9 cellular contexts compared by ENCODE assay signal in genomic region chr12:25322918-25323773, GRCh38.
A peak's percentile ranks its signal among the peaks of the same experiment; 100 is the strongest.
DNase-seq lines count a peak whose midpoint lies in the region; ATAC-seq and TF ChIP-seq lines count a peak whose summit lies in the region.
"Had no signal": no experiment of that assay in that cellular context is flagged by ENCODE, and none has a peak within 500 bp of the region (broad histone marks: within the 10 kb centered on the region; RNA-seq: fewer than 3 reads in every experiment).

No MANE protein-coding gene starts in this region.

- no TSS peak for BruUV-seq in PC-9 (replicated peaks; lab: Mats Ljungman, UMichigan)

- H3K36me3 ChIP-seq in DOHH2 (ENCODE audit: control insufficient read depth, low read length), result no peaks in the 10 kb centered on the region
- H3K36me3 ChIP-seq in Loucy (ENCODE audit: insufficient read depth, low read length), result no peaks in the 10 kb centered on the region
- no peaks in the 10 kb centered on the region for H3K36me3 ChIP-seq in PC-9 (ENCODE audit: low read depth)

- H3K9me3 ChIP-seq in DOHH2 (ENCODE audit: control insufficient read depth, insufficient read depth, low read length) (no peaks in the 10 kb centered on the region), Loucy (ENCODE audit: insufficient read depth, low read depth, low read length) (no peaks in the 10 kb centered on the region), PC-9 (ENCODE audit: insufficient read depth, low read depth) (no peaks in the 10 kb centered on the region)

- H3K79me2 ChIP-seq in DOHH2 (ENCODE audit: control insufficient read depth, low read length) (no peaks in the 10 kb centered on the region), Loucy (ENCODE audit: insufficient read depth, low read length) (no peaks in the 10 kb centered on the region), PC-9 (ENCODE audit: low read depth) (no peaks in the 10 kb centered on the region)

- H3F3A ChIP-seq in DOHH2 (ENCODE audit: control insufficient read depth, insufficient read depth) (no peaks in the 10 kb centered on the region), Loucy (ENCODE audit: low read depth) (no peaks in the 10 kb centered on the region), PC-9 (ENCODE audit: insufficient read depth, low read depth) (no peaks in the 10 kb centered on the region)

- H3K9ac ChIP-seq in Loucy (ENCODE audit: low read depth, low read length, poor library complexity, severe bottlenecking), result peak overlapping the region; percentile 14

- CTCF ChIA-PET in PC-9 (lab: Charles Lee), result no interaction called here

- in situ Hi-C loops in astrocyte of the cerebellum (cut with HindIII; ENCODE audit: low sequenced_read_pairs), result no loop called here

- POLR2A ChIA-PET in naive thymus-derived CD8-positive, alpha-beta T cell (lab: Charles Lee), result interaction anchor here (0.8 to 3.1 kb wide), 4 partner anchors 23 to 72 kb away, joined by 3 to 15 read pairs (median 4); partner anchors contain the start of gene KRAS
- POLR2A ChIA-PET in PC-9 (lab: Charles Lee; ENCODE audit: unreplicated experiment), result no interaction called here

- DNase-seq in astrocyte of the cerebellum (ENCODE audit: low read depth) (peak; percentile 55), NCI-H1930 (lab: John Stamatoyannopoulos, UW) (no peak), PC-9 (no peak), NK-92 (lab: John Stamatoyannopoulos, UW; ENCODE audit: unreplicated experiment) (no peak)
- DNase-seq in naive thymus-derived CD8-positive, alpha-beta T cell, result peak in 1 of 10 donors; percentile 5
- DNase-seq in stimulated activated CD4-positive, alpha-beta T cell treated with anti-CD3 and anti-CD28 coated beads, Interleukin-4, amount 100 ng/mL, for 1 hour, result no peak
- DNase-seq: GF-D8 had no signal

- peaks cover 26 to 54% (median 45%) of the 10 kb centered on the region in 4 donors for H3K4me1 Mint-ChIP-seq in naive thymus-derived CD8-positive, alpha-beta T cell

- H4K20me1 ChIP-seq in DOHH2 (ENCODE audit: control insufficient read depth, insufficient read depth, low read depth, low read length) (no peaks in the 10 kb centered on the region), Loucy (ENCODE audit: insufficient read depth, low read length, poor library complexity, severe bottlenecking) (no peaks in the 10 kb centered on the region), PC-9 (ENCODE audit: insufficient read depth) (no peaks in the 10 kb centered on the region)

- peak; percentile 48 to 64 for ATAC-seq in naive thymus-derived CD8-positive, alpha-beta T cell

- peak overlapping the region; percentile 67 to 94 (median 83) for H3K4me3 Mint-ChIP-seq in naive thymus-derived CD8-positive, alpha-beta T cell

- H3K27ac ChIP-seq in DOHH2 (ENCODE audit: low read depth, low read length) (no peak overlapping the region), PC-9 (no peak overlapping the region)

- H3K4me2 ChIP-seq in DOHH2 (ENCODE audit: low read length) (peak overlapping the region; percentile 36), Loucy (ENCODE audit: low read depth, low read length, poor library complexity, severe bottlenecking) (peak overlapping the region; percentile 82), PC-9 (no peak overlapping the region)

- H2AFZ ChIP-seq in Loucy (ENCODE audit: low read length) (peak overlapping the region; percentile 58), PC-9 (no peak overlapping the region)

- intact Hi-C loops in PC-9 (cut with micrococcal nuclease; ENCODE audit: unreplicated experiment), result no loop called here

- peak overlapping the region; percentile 86 to 99 (median 92) for H3K27ac Mint-ChIP-seq in naive thymus-derived CD8-positive, alpha-beta T cell

- H3K27me3 Mint-ChIP-seq in naive thymus-derived CD8-positive, alpha-beta T cell, result no peaks in the 10 kb centered on the region

- no peaks in the 10 kb centered on the region for H3K36me3 Mint-ChIP-seq in naive thymus-derived CD8-positive, alpha-beta T cell

- H3K9me3 Mint-ChIP-seq in naive thymus-derived CD8-positive, alpha-beta T cell, result peaks cover 0 to 4% (median 0%) of the 10 kb centered on the region in 9 donors

- H3K9me2 ChIP-seq in DOHH2 (replicated peaks; ENCODE audit: control insufficient read depth, low read length), result no peaks in the 10 kb centered on the region
- no peaks in the 10 kb centered on the region for H3K9me2 ChIP-seq in Loucy (replicated peaks; ENCODE audit: low read depth, low read length)
- no peaks in the 10 kb centered on the region for H3K9me2 ChIP-seq in PC-9 (ENCODE audit: insufficient read depth)

- H3K4me1 ChIP-seq in DOHH2 (ENCODE audit: control insufficient read depth, low read length), result peaks cover 44% of the 10 kb centered on the region
- peaks cover 45% of the 10 kb centered on the region for H3K4me1 ChIP-seq in Loucy (ENCODE audit: insufficient read depth, low read length, poor library complexity, severe bottlenecking)
- H3K4me1 ChIP-seq in PC-9 (replicated peaks; ENCODE audit: insufficient read depth), result no peaks in the 10 kb centered on the region

- H3K27me3 ChIP-seq in DOHH2 (ENCODE audit: control insufficient read depth, low read length) (peaks cover 7% of the 10 kb centered on the region), Loucy (ENCODE audit: insufficient read depth, low read length, poor library complexity, severe bottlenecking) (no peaks in the 10 kb centered on the region), PC-9 (ENCODE audit: insufficient read depth, low read depth) (no peaks in the 10 kb centered on the region)

- no peak for TF ChIP-seq CTCF in DOHH2 (IDR thresholded peaks at IDR 0.05; ENCODE audit: low read depth, low read length, poor library complexity, severe bottlenecking)
- no peak for TF ChIP-seq CTCF in Loucy (conservative IDR thresholded peaks at IDR 0.05; ENCODE audit: low read length)
- TF ChIP-seq CTCF in astrocyte of the cerebellum (IDR thresholded peaks at IDR 0.05; ENCODE audit: low read depth, low read length, missing control alignments), result no peak
- no peak for TF ChIP-seq CTCF in PC-9 (conservative IDR thresholded peaks at IDR 0.05)

- no peak overlapping the region for H3K4me3 ChIP-seq in DOHH2 (ENCODE audit: low read length)
- H3K4me3 ChIP-seq in Loucy (ENCODE audit: low read length, poor library complexity, severe bottlenecking), result peak overlapping the region; percentile 47
- H3K4me3 ChIP-seq in astrocyte of the cerebellum (ENCODE audit: low read depth, low read length), result no peak overlapping the region
- H3K4me3 ChIP-seq in PC-9, result no peak overlapping the region
